ENCODE assay signal across 33 cellular contexts in genomic region chr12:54002915-54003339, GRCh38. TPM values are rescaled to one million over a fixed set of nuclear protein-coding genes. Genes with fewer than 3 reads are reported as not detected.
A peak's percentile ranks its signal among the peaks of the same experiment; 100 is the strongest.
DNase-seq lines count a peak whose midpoint lies in the region; FAIRE-seq and TF ChIP-seq lines count a peak whose summit lies in the region.
"Had no signal": no experiment of that assay in that cellular context is flagged by ENCODE, and none has a peak within 500 bp of the region (broad histone marks: within the 10 kb centered on the region; RNA-seq: fewer than 3 reads in every experiment).

No MANE protein-coding gene starts in this region.

- H3K36me3 Mint-ChIP-seq in IgD-negative memory B cell, result no peaks in the 10 kb centered on the region
- H3K36me3 Mint-ChIP-seq in CD8-positive, alpha-beta memory T cell, result no peaks in the 10 kb centered on the region
- H3K36me3 Mint-ChIP-seq: immature natural killer cell, neural progenitor cell had no signal

- TF ChIP-seq POLR2A in adrenal gland (IDR thresholded peaks at IDR 0.05) (no peak), esophagus squamous epithelium (IDR thresholded peaks at IDR 0.05) (no peak)

- H3K27me3 ChIP-seq in A673 (replicated peaks; ENCODE audit: insufficient read depth, low read depth, low read length, poor library complexity), result no peaks in the 10 kb centered on the region
- no peaks in the 10 kb centered on the region for H3K27me3 ChIP-seq in skeletal muscle satellite cell (ENCODE audit: control insufficient read depth, insufficient read depth, low read length)
- peaks cover 3% of the 10 kb centered on the region for H3K27me3 ChIP-seq in adrenal gland
- H3K27me3 ChIP-seq in CD8-positive, alpha-beta memory T cell (ENCODE audit: insufficient read depth, low read length, poor library complexity, severe bottlenecking), result peaks cover 91% of the 10 kb centered on the region
- H3K27me3 ChIP-seq in esophagus squamous epithelium, result peaks cover 9 to 100% (median 73%) of the 10 kb centered on the region in 4 donors

- H3K4me3 ChIP-seq in A673 (ENCODE audit: low read depth, low read length, poor library complexity, severe bottlenecking) (no peak overlapping the region), kidney (ENCODE audit: low read length in 2 of 2) (no peak overlapping the region), skeletal muscle satellite cell (ENCODE audit: low read length) (peak overlapping the region; percentile 85), adrenal gland (no peak overlapping the region), esophagus squamous epithelium (no peak overlapping the region)
- H3K4me3 ChIP-seq in CD8-positive, alpha-beta memory T cell (ENCODE audit: low read length), result no peak overlapping the region
- H3K4me3 ChIP-seq: BLaER1, neural progenitor cell, PC-9, upper lobe of left lung had no signal

- TF ChIP-seq CTCF in A673 (conservative IDR thresholded peaks at IDR 0.05; ENCODE audit: low read depth, low read length), result no peak
- no peak for TF ChIP-seq CTCF in kidney (IDR thresholded peaks at IDR 0.05; ENCODE audit: borderline replicate concordance, extremely low read depth, insufficient read depth)
- TF ChIP-seq CTCF in adrenal gland (IDR thresholded peaks at IDR 0.05), result no peak
- TF ChIP-seq CTCF in esophagus squamous epithelium (IDR thresholded peaks at IDR 0.05), result no peak

- POLR2A ChIA-PET in A673 (lab: Charles Lee; ENCODE audit: low non-redundant PET), result no interaction called here
- POLR2A ChIA-PET in CD8-positive, alpha-beta memory T cell (lab: Charles Lee), result interaction anchor here (0.6 kb wide), 1 partner anchor 189 kb away, joined by 3 read pairs; no protein-coding TSS in a partner anchor

- H3K9me3 ChIP-seq in A673 (ENCODE audit: low read depth, low read length, poor library complexity, severe bottlenecking), result no peaks in the 10 kb centered on the region
- no peaks in the 10 kb centered on the region for H3K9me3 ChIP-seq in kidney (ENCODE audit: control insufficient read depth in 1 of 2, low read length in 2 of 2)
- no peaks in the 10 kb centered on the region for H3K9me3 ChIP-seq in skeletal muscle satellite cell (replicated peaks; ENCODE audit: low read length)
- no peaks in the 10 kb centered on the region for H3K9me3 ChIP-seq in adrenal gland (replicated peaks in 1 of 3)
- H3K9me3 ChIP-seq in CD8-positive, alpha-beta memory T cell (ENCODE audit: low read length), result no peaks in the 10 kb centered on the region
- H3K9me3 ChIP-seq in esophagus squamous epithelium, result no peaks in the 10 kb centered on the region
- H3K9me3 ChIP-seq: upper lobe of left lung had no signal

- H3K27ac Mint-ChIP-seq in IgD-negative memory B cell, result peak overlapping the region; percentile 35 to 81 (median 46)
- peak overlapping the region in 2 of 8 donors; percentile 78 to 80 for H3K27ac Mint-ChIP-seq in CD8-positive, alpha-beta memory T cell
- H3K27ac Mint-ChIP-seq: activated CD4-positive, alpha-beta memory T cell treated with anti-CD3 and anti-CD28 coated beads, Interleukin-2, amount 10 ng/mL, durations not matched to agents 7 days and 5 days; neural progenitor cell had no signal

- intact Hi-C loops in A673 (cut with micrococcal nuclease; ENCODE audit: unreplicated experiment) (no loop called here), kidney (cut with DNase I) (loop anchor here (5.0 kb wide), 1 partner anchor 199 kb away; no protein-coding TSS in a partner anchor), adrenal gland (cut with DNase I) (loop anchor here in 1 of 2 donors (5.0 kb wide), 1 partner anchor 204 kb away; no protein-coding TSS in a partner anchor), esophagus squamous epithelium (cut with DNase I) (no loop called here)

- FAIRE-seq in kidney (lab: Jason Lieb, UNC), result no peak

- BruUV-seq in A673 (replicated peaks; lab: Mats Ljungman, UMichigan), result no TSS peak

- no peaks in the 10 kb centered on the region for H3K9me3 Mint-ChIP-seq in IgD-negative memory B cell
- peaks cover 0 to 4% (median 0%) of the 10 kb centered on the region in 5 donors for H3K9me3 Mint-ChIP-seq in CD8-positive, alpha-beta memory T cell
- H3K9me3 Mint-ChIP-seq: activated CD4-positive, alpha-beta memory T cell treated with anti-CD3 and anti-CD28 coated beads, Interleukin-2, amount 10 ng/mL, durations not matched to agents 7 days and 5 days had no signal

- no peak for DNase-seq in A673 (ENCODE audit: low spot score)
- peak; percentile 77 for DNase-seq in kidney
- DNase-seq in adrenal gland, result no peak
- DNase-seq in CD8-positive, alpha-beta memory T cell, result no peak
- no peak for DNase-seq in esophagus squamous epithelium (lab: John Stamatoyannopoulos, UW)
- no peak for DNase-seq in C1 segment of cervical spinal cord (lab: John Stamatoyannopoulos, UW)
- DNase-seq: activated CD4-positive, alpha-beta memory T cell treated with anti-CD3 and anti-CD28 coated beads, Interleukin-2, amount 10 ng/mL, durations not matched to agents 7 days and 5 days; activated CD4-positive, alpha-beta T cell treated with anti-CD3 and anti-CD28 coated beads for 1 hour; activated CD8-positive, alpha-beta memory T cell treated with anti-CD3 and anti-CD28 coated beads, Interleukin-2, amount 50 U/mL, for 4 hours; activated naive CD4-positive, alpha-beta T cell; amniotic stem cell; DMS79; GDM1; HCEC 1CT; immature natural killer cell; left colon; NCI-H146; NCI-H226; PC-9; right cardiac atrium; Right ventricle myocardium superior; stimulated activated CD4-positive, alpha-beta T cell treated with anti-CD3 and anti-CD28 coated beads, Interleukin-15, amount 100 ng/mL, for 24 hours; stimulated activated CD4-positive, alpha-beta T cell treated with anti-CD3 and anti-CD28 coated beads, Interleukin-4, amount 100 ng/mL, for 4 hours; T-helper 2 cell had no signal

- H3K36me3 ChIP-seq in A673 (ENCODE audit: insufficient read depth, low read length, poor library complexity, severe bottlenecking), result peaks cover 9% of the 10 kb centered on the region
- H3K36me3 ChIP-seq in kidney (ENCODE audit: control insufficient read depth in 1 of 2, insufficient read depth in 2 of 2, low read length in 2 of 2), result no peaks in the 10 kb centered on the region
- H3K36me3 ChIP-seq in skeletal muscle satellite cell (ENCODE audit: insufficient read depth, low read length), result peaks cover 20% of the 10 kb centered on the region
- no peaks in the 10 kb centered on the region for H3K36me3 ChIP-seq in adrenal gland (replicated peaks in 1 of 2)
- no peaks in the 10 kb centered on the region for H3K36me3 ChIP-seq in CD8-positive, alpha-beta memory T cell (ENCODE audit: insufficient read depth, low read length)
- H3K36me3 ChIP-seq in esophagus squamous epithelium, result no peaks in the 10 kb centered on the region
- H3K36me3 ChIP-seq: BLaER1, neural progenitor cell, upper lobe of left lung had no signal

- 72 to 77% (median 73%) methylated on average over 18 of the region's 18 CpGs for WGBS in adrenal gland, 4 donors
- 44 to 51% methylated on average over 13 to 18 of the region's 18 CpGs for WGBS in esophagus squamous epithelium, 2 donors

- no peak overlapping the region for H3K9ac ChIP-seq in kidney (ENCODE audit: low read length in 2 of 2)
- peak overlapping the region; percentile 99 for H3K9ac ChIP-seq in skeletal muscle satellite cell (ENCODE audit: low read depth, low read length)
- H3K9ac ChIP-seq: BLaER1, neural progenitor cell, parathyroid adenoma had no signal

- H3K4me1 ChIP-seq in A673 (ENCODE audit: insufficient read depth, low read length, poor library complexity, severe bottlenecking) (peaks cover 66% of the 10 kb centered on the region), kidney (ENCODE audit: control insufficient read depth in 1 of 2, insufficient read depth in 1 of 2, low read depth in 1 of 2, low read length in 2 of 2) (peaks cover 14 to 24% of the 10 kb centered on the region in 2 donors), skeletal muscle satellite cell (ENCODE audit: control insufficient read depth, insufficient read depth, low read length) (peaks cover 76% of the 10 kb centered on the region), adrenal gland (replicated peaks in 1 of 2) (peaks cover 14 to 22% of the 10 kb centered on the region in 2 donors), esophagus squamous epithelium (peaks cover 8 to 33% (median 23%) of the 10 kb centered on the region in 3 donors)
- peaks cover 18% of the 10 kb centered on the region for H3K4me1 ChIP-seq in CD8-positive, alpha-beta memory T cell (ENCODE audit: insufficient read depth, low read length)
- H3K4me1 ChIP-seq: neural progenitor cell had no signal

- peak overlapping the region; percentile 17 for H3K27ac ChIP-seq in A673 (ENCODE audit: low read depth, low read length, poor library complexity, severe bottlenecking)
- H3K27ac ChIP-seq in kidney (ENCODE audit: low read depth in 2 of 2, low read length in 2 of 2), result peak overlapping the region; percentile 7 to 32
- no peak overlapping the region for H3K27ac ChIP-seq in adrenal gland
- no peak overlapping the region for H3K27ac ChIP-seq in CD8-positive, alpha-beta memory T cell (ENCODE audit: low read depth, low read length)
- H3K27ac ChIP-seq in esophagus squamous epithelium, result no peak overlapping the region
- H3K27ac ChIP-seq: BLaER1, neural progenitor cell, parathyroid adenoma, PC-9, upper lobe of left lung had no signal

- peak overlapping the region; percentile 100 for H3K4me2 ChIP-seq in skeletal muscle satellite cell (ENCODE audit: low read length)
- H3K4me2 ChIP-seq: BLaER1, neural progenitor cell, PC-9 had no signal

- H3K4me3 Mint-ChIP-seq in IgD-negative memory B cell, result peak overlapping the region in 1 of 4 donors; percentile 66
- H3K4me3 Mint-ChIP-seq in CD8-positive, alpha-beta memory T cell, result peak overlapping the region in 1 of 7 donors; percentile 5
- H3K4me3 Mint-ChIP-seq: activated CD4-positive, alpha-beta memory T cell treated with anti-CD3 and anti-CD28 coated beads, Interleukin-2, amount 10 ng/mL, durations not matched to agents 7 days and 5 days; neural progenitor cell had no signal

- peaks cover 4 to 16% (median 5%) of the 10 kb centered on the region in 3 donors for H3K4me1 Mint-ChIP-seq in IgD-negative memory B cell
- peaks cover 15 to 41% (median 23%) of the 10 kb centered on the region in 3 donors for H3K4me1 Mint-ChIP-seq in CD8-positive, alpha-beta memory T cell

- CTCF ChIA-PET in A673 (lab: Charles Lee), result interaction anchor here (1.1 kb wide), 1 partner anchor 198 kb away, joined by 3 read pairs; no protein-coding TSS in a partner anchor
- CTCF ChIA-PET in CD8-positive, alpha-beta memory T cell (lab: Charles Lee), result interaction anchor here (15.2 kb wide), 1 partner anchor 202 kb away, joined by 216 read pairs; no protein-coding TSS in a partner anchor

- H3K27me3 Mint-ChIP-seq in IgD-negative memory B cell, result peaks cover 74% of the 10 kb centered on the region
- H3K27me3 Mint-ChIP-seq in CD8-positive, alpha-beta memory T cell, result peaks cover 85 to 98% of the 10 kb centered on the region in 2 donors

RNA-seq across cellular contexts. Expression of gene HOXC9, which starts 3.0 kb away (rescaled TPM):
- 21.1 and 22.3 TPM in 2 replicates for total RNA-seq in A673 (2021)
- polyA plus RNA-seq in IgD-negative memory B cell, result not detected
- 16.5 TPM for total RNA-seq in kidney
- polyA plus RNA-seq in kidney (ENCODE audit: insufficient read depth, low read depth, low replicate concordance), result 11.7 TPM
- total RNA-seq in skeletal muscle satellite cell (2012; rRNA removed), result 4.1 and 7.6 TPM in 2 replicates
- total RNA-seq in adrenal gland, result 1 to 10 TPM in 7 of 8 donors, not detected in 1; 1.2 to 5.6 (median 2.7) TPM
- 10 to 100 TPM in 1 of 3 donors, 1 to 10 TPM in 2; 5.6 to 12.1 (median 7.3) TPM for polyA plus RNA-seq in adrenal gland
- total RNA-seq in CD8-positive, alpha-beta memory T cell, result not detected
- polyA plus RNA-seq in CD8-positive, alpha-beta memory T cell, result not detected
- 1 to 10 TPM in 1 of 4 donors, not detected in 3; 1.5 TPM for total RNA-seq in esophagus squamous epithelium
- total RNA-seq: activated CD4-positive, alpha-beta memory T cell treated with anti-CD3 and anti-CD28 coated beads, Interleukin-2, amount 10 ng/mL, durations not matched to agents 7 days and 5 days; chondrocyte; left colon; lung microvascular endothelial cell; mucosa of gallbladder; Right ventricle myocardium superior had no signal
- polyA plus RNA-seq: immature natural killer cell, right cardiac atrium had no signal

RNA-seq across cellular contexts. Expression of gene HOXC8, which starts 5.9 kb away (rescaled TPM):
- total RNA-seq in A673 (2021) (10.9 and 11.1 TPM in 2 replicates), kidney (9.0 TPM), adrenal gland (1 to 10 TPM; 1.8 to 8.3 (median 4.4) TPM), esophagus squamous epithelium (under 1 TPM in 1 of 4 donors, not detected in 3; 0.70 TPM)
- polyA plus RNA-seq in IgD-negative memory B cell (not detected), kidney (ENCODE audit: insufficient read depth, low read depth, low replicate concordance) (2.1 TPM), adrenal gland (1 to 10 TPM; 3.3 to 7.4 (median 3.4) TPM)
- total RNA-seq in skeletal muscle satellite cell (2012; rRNA removed), result 3.1 and 4.8 TPM in 2 replicates
- total RNA-seq in CD8-positive, alpha-beta memory T cell, result not detected
- polyA plus RNA-seq in CD8-positive, alpha-beta memory T cell, result not detected
- total RNA-seq: activated CD4-positive, alpha-beta memory T cell treated with anti-CD3 and anti-CD28 coated beads, Interleukin-2, amount 10 ng/mL, durations not matched to agents 7 days and 5 days; chondrocyte; left colon; lung microvascular endothelial cell; mucosa of gallbladder; right cardiac atrium; Right ventricle myocardium superior; upper lobe of left lung had no signal
- polyA plus RNA-seq: immature natural killer cell, right cardiac atrium had no signal

RNA-seq across cellular contexts. Expression of gene HOXC10, which starts 18.0 kb away (rescaled TPM):
- total RNA-seq in A673 (2021) (27.8 and 30.4 TPM in 2 replicates), kidney (50.7 TPM), adrenal gland (1 to 10 TPM in 4 of 8 donors, under 1 TPM in 2, not detected in 2; 0.68 to 4.5 (median 2.3) TPM), esophagus squamous epithelium (1 to 10 TPM in 1 of 4 donors, under 1 TPM in 1, not detected in 2; 0.31 to 1.3 TPM)
- polyA plus RNA-seq in IgD-negative memory B cell (not detected), kidney (ENCODE audit: insufficient read depth, low read depth, low replicate concordance) (49.7 TPM), adrenal gland (1 to 10 TPM in 1 of 3 donors, under 1 TPM in 2; 0.34 to 1.5 (median 0.72) TPM)
- total RNA-seq in skeletal muscle satellite cell (2012; rRNA removed), result 1.8 and 3.7 TPM in 2 replicates
- total RNA-seq in CD8-positive, alpha-beta memory T cell, result not detected
- not detected for polyA plus RNA-seq in CD8-positive, alpha-beta memory T cell
- total RNA-seq: activated CD4-positive, alpha-beta memory T cell treated with anti-CD3 and anti-CD28 coated beads, Interleukin-2, amount 10 ng/mL, durations not matched to agents 7 days and 5 days; chondrocyte; left colon; lung microvascular endothelial cell; mucosa of gallbladder; right cardiac atrium; Right ventricle myocardium superior; upper lobe of left lung had no signal
- polyA plus RNA-seq: immature natural killer cell, right cardiac atrium had no signal

RNA-seq across cellular contexts. Expression of gene HOXC6, which starts 25.3 kb away (rescaled TPM):
- total RNA-seq in A673 (2021) (20.8 and 22.3 TPM in 2 replicates), kidney (22.0 TPM), adrenal gland (10 to 100 TPM in 4 of 8 donors, 1 to 10 TPM in 4; 1.5 to 20.3 (median 9.4) TPM), esophagus squamous epithelium (1 to 10 TPM in 1 of 4 donors, under 1 TPM in 2, not detected in 1; 0.21 to 1.1 (median 0.30) TPM)
- polyA plus RNA-seq in IgD-negative memory B cell (not detected), kidney (ENCODE audit: insufficient read depth, low read depth, low replicate concordance) (11.4 TPM), adrenal gland (10 to 100 TPM; 19.9 to 23.1 (median 21.2) TPM)
- total RNA-seq in skeletal muscle satellite cell (2012; rRNA removed), result 2.5 and 4.6 TPM in 2 replicates
- not detected for total RNA-seq in CD8-positive, alpha-beta memory T cell
- polyA plus RNA-seq in CD8-positive, alpha-beta memory T cell, result not detected
- total RNA-seq: activated CD4-positive, alpha-beta memory T cell treated with anti-CD3 and anti-CD28 coated beads, Interleukin-2, amount 10 ng/mL, durations not matched to agents 7 days and 5 days; chondrocyte; left colon; lung microvascular endothelial cell had no signal
- polyA plus RNA-seq: immature natural killer cell had no signal

RNA-seq across cellular contexts. Expression of gene HOTAIR, which starts 28.2 kb away (rescaled TPM):
- 5.4 and 5.5 TPM in 2 replicates for total RNA-seq in A673 (2021)
- polyA plus RNA-seq in IgD-negative memory B cell, result not detected
- 0.76 TPM for total RNA-seq in kidney
- polyA plus RNA-seq in kidney (ENCODE audit: insufficient read depth, low read depth, low replicate concordance), result 0.52 TPM
- total RNA-seq in skeletal muscle satellite cell (2012; rRNA removed), result 0.22 and 0.25 TPM in 2 replicates
- total RNA-seq in adrenal gland, result not detected
- polyA plus RNA-seq in adrenal gland, result not detected
- not detected for total RNA-seq in CD8-positive, alpha-beta memory T cell
- polyA plus RNA-seq in CD8-positive, alpha-beta memory T cell, result not detected
- total RNA-seq in esophagus squamous epithelium, result not detected
- total RNA-seq: activated CD4-positive, alpha-beta memory T cell treated with anti-CD3 and anti-CD28 coated beads, Interleukin-2, amount 10 ng/mL, durations not matched to agents 7 days and 5 days; chondrocyte; left colon; lung microvascular endothelial cell; mucosa of gallbladder; right cardiac atrium; Right ventricle myocardium superior; upper lobe of left lung had no signal
- polyA plus RNA-seq: immature natural killer cell, right cardiac atrium had no signal

Comparison
In these comparisons a context has a peak if more than half of its experiments do, and no peak if none do; other contexts are left out.
1. H3K27ac ChIP-seq: peak in A673 (single experiment) and kidney (2 of 2); none in adrenal gland (0 of 5), CD8-positive, alpha-beta memory T cell (single experiment) and esophagus squamous epithelium (0 of 4).